ENCODE assay signal across 1 cellular context in genomic region chr11:62954478-62954877, GRCh38.
TF ChIP-seq lines count a peak whose summit lies in the region.

No MANE protein-coding gene starts in this region.

TF ChIP-seq in SK-N-SH treated with all-trans-retinoic acid at 6 μM for 48 hours, 23 proteins besides CTCF, POLR2A, EP300 and RAD21 (continued from another document):
- TF ChIP-seq, protein P1, sequence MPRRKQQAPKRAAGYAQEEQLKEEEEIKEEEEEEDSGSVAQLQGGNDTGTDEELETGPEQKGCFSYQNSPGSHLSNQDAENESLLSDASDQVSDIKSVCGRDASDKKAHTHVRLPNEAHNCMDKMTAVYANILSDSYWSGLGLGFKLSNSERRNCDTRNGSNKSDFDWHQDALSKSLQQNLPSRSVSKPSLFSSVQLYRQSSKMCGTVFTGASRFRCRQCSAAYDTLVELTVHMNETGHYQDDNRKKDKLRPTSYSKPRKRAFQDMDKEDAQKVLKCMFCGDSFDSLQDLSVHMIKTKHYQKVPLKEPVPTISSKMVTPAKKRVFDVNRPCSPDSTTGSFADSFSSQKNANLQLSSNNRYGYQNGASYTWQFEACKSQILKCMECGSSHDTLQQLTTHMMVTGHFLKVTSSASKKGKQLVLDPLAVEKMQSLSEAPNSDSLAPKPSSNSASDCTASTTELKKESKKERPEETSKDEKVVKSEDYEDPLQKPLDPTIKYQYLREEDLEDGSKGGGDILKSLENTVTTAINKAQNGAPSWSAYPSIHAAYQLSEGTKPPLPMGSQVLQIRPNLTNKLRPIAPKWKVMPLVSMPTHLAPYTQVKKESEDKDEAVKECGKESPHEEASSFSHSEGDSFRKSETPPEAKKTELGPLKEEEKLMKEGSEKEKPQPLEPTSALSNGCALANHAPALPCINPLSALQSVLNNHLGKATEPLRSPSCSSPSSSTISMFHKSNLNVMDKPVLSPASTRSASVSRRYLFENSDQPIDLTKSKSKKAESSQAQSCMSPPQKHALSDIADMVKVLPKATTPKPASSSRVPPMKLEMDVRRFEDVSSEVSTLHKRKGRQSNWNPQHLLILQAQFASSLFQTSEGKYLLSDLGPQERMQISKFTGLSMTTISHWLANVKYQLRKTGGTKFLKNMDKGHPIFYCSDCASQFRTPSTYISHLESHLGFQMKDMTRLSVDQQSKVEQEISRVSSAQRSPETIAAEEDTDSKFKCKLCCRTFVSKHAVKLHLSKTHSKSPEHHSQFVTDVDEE (CRISPR knock-in tag; IDR thresholded peaks at IDR 0.05): no peak
- TF ChIP-seq OSR1 (CRISPR knock-in tag; IDR thresholded peaks at IDR 0.05) (no peak), ARNTL (CRISPR knock-in tag; IDR thresholded peaks at IDR 0.05; ENCODE audit: borderline replicate concordance, low read depth) (no peak), ISL1 (CRISPR knock-in tag; IDR thresholded peaks at IDR 0.05) (no peak), ZFP30 (CRISPR knock-in tag; IDR thresholded peaks at IDR 0.05) (no peak), TOX (CRISPR knock-in tag; IDR thresholded peaks at IDR 0.05; ENCODE audit: borderline replicate concordance) (no peak), SNAI2 (CRISPR knock-in tag; IDR thresholded peaks at IDR 0.05) (no peak), ZNF565 (CRISPR knock-in tag; conservative IDR thresholded peaks at IDR 0.05; ENCODE audit: low read depth) (no peak), CSDC2 (CRISPR knock-in tag; IDR thresholded peaks at IDR 0.05) (no peak)
- TF ChIP-seq, protein P2, sequence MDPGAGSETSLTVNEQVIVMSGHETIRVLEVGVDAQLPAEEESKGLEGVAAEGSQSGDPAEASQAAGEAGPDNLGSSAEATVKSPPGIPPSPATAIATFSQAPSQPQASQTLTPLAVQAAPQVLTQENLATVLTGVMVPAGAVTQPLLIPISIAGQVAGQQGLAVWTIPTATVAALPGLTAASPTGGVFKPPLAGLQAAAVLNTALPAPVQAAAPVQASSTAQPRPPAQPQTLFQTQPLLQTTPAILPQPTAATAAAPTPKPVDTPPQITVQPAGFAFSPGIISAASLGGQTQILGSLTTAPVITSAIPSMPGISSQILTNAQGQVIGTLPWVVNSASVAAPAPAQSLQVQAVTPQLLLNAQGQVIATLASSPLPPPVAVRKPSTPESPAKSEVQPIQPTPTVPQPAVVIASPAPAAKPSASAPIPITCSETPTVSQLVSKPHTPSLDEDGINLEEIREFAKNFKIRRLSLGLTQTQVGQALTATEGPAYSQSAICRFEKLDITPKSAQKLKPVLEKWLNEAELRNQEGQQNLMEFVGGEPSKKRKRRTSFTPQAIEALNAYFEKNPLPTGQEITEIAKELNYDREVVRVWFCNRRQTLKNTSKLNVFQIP (CRISPR knock-in tag; IDR thresholded peaks at IDR 0.05; ENCODE audit: borderline replicate concordance, low read depth): no peak
